In genomic region chr9:86585422-86586143, GRCh38 we compare ENCODE assay signal across 13 cellular contexts.
DNase-seq lines count a peak whose midpoint lies in the region; ATAC-seq, FAIRE-seq and TF ChIP-seq lines count a peak whose summit lies in the region.
"Had no signal": no experiment of that assay in that cellular context is flagged by ENCODE, and none has a peak within 500 bp of the region (broad histone marks: within the 10 kb centered on the region; RNA-seq: fewer than 3 reads in every experiment).

No MANE protein-coding gene starts in this region.

- peaks cover 4% of the 10 kb centered on the region for H3F3A ChIP-seq in neural progenitor cell (ENCODE audit: low read depth)

- H4K20me1 ChIP-seq in HepG2 (ENCODE audit: insufficient read depth, low read length) (no peaks in the 10 kb centered on the region), neural progenitor cell (ENCODE audit: low read depth) (no peaks in the 10 kb centered on the region)

- BruUV-seq in HepG2 (replicated peaks; lab: Mats Ljungman, UMichigan), result no TSS peak

- 12% methylated on average over 5 of the region's 7 CpGs for WGBS in right lobe of liver (ENCODE audit: insufficient coverage, low coverage, low lambda C conversion rate, missing lambda C conversion rate)
- 6% methylated on average over 7 of the region's 7 CpGs for WGBS in HepG2 (ENCODE audit: low lambda C conversion rate)

- intact Hi-C loops in right lobe of liver (cut with DNase I), result no loop called here
- intact Hi-C loops in HepG2 (cut with micrococcal nuclease; ENCODE audit: unreplicated experiment), result no loop called here

- in situ Hi-C loops in HepG2 (cut with HindIII; ENCODE audit: extremely low pct_ligation_motif_present, low pct_unique_long_range_greater_than_20kb), result no loop called here

- no peak for TF ChIP-seq POLR2A in right lobe of liver (IDR thresholded peaks at IDR 0.05)
- TF ChIP-seq POLR2A in HepG2 (IDR thresholded peaks at IDR 0.05; ENCODE audit: insufficient read depth in 1 of 2, low read depth in 2 of 2, low read length in 2 of 2), result no peak

- H3K9me3 ChIP-seq in right lobe of liver, result no peaks in the 10 kb centered on the region
- no peaks in the 10 kb centered on the region for H3K9me3 ChIP-seq in HepG2 (ENCODE audit: low read length)
- no peaks in the 10 kb centered on the region for H3K9me3 ChIP-seq in neural progenitor cell (ENCODE audit: low read depth)

- peaks cover 13% of the 10 kb centered on the region for H3K4me1 Mint-ChIP-seq in neural progenitor cell

- no peak for TF ChIP-seq EP300 in HepG2 (IDR thresholded peaks at IDR 0.05; ENCODE audit: low read depth in 2 of 2, low read length in 2 of 2)
- no peak for TF ChIP-seq EP300 in HepG2 (CRISPR knock-in tag; IDR thresholded peaks at IDR 0.05; ENCODE audit: borderline replicate concordance)

- ATAC-seq in right lobe of liver, result peak; percentile 46 to 79 (median 78)
- ATAC-seq in HepG2, result no peak

- H3K27me3 ChIP-seq in right lobe of liver, result no peaks in the 10 kb centered on the region
- peaks cover 0 to 18% of the 10 kb centered on the region in 2 experiments; a peak in 2 of 5 replicates for H3K27me3 ChIP-seq in HepG2 (ENCODE audit: control insufficient read depth in 1 of 2, insufficient read depth in 2 of 2, low read length in 2 of 2)
- no peaks in the 10 kb centered on the region for H3K27me3 ChIP-seq in neural progenitor cell

- peak overlapping the region in 1 of 3 donors; percentile 23 for H3K4me3 ChIP-seq in right lobe of liver
- no peak overlapping the region for H3K4me3 ChIP-seq in HepG2 (replicated peaks in 1 of 3; ENCODE audit: insufficient read depth in 1 of 3, low read depth in 2 of 3, low read length in 3 of 3)
- peak overlapping the region; percentile 23 for H3K4me3 ChIP-seq in fibroblast of mammary gland (ENCODE audit: control insufficient read depth, low read depth, low read length)
- no peak overlapping the region for H3K4me3 ChIP-seq in neural progenitor cell

- CTCF ChIA-PET in HepG2 (lab: Yijun Ruan, JAX; ENCODE audit: low intra/inter-chr PET ratio, low total read pairs), result no interaction called here

- H3K79me2 ChIP-seq in HepG2 (ENCODE audit: insufficient read depth, low read length) (no peaks in the 10 kb centered on the region), neural progenitor cell (ENCODE audit: low read depth) (no peaks in the 10 kb centered on the region)

- no peak for DNase-seq in right lobe of liver
- DNase-seq in HepG2 (ENCODE audit: low spot score), result no peak
- DNase-seq in fibroblast of mammary gland (ENCODE audit: low read depth), result peak; percentile 15
- no peak for DNase-seq in neural progenitor cell (ENCODE audit: low spot score)
- DNase-seq in NCI-H1105 (lab: John Stamatoyannopoulos, UW), result no peak
- DNase-seq in effector CD8-positive, alpha-beta T cell (lab: John Stamatoyannopoulos, UW), result no peak
- no peak for DNase-seq in DMS53 (lab: John Stamatoyannopoulos, UW)
- DNase-seq in MV-4-11 (lab: John Stamatoyannopoulos, UW), result no peak
- DNase-seq: activated T-cell treated with anti-CD3 and anti-CD28 coated beads, Interleukin-2, amount 50 U/mL, for 48 hours; NCI-H510A; stimulated activated CD4-positive, alpha-beta T cell treated with anti-CD3 and anti-CD28 coated beads, Interleukin-1b, Interleukin-23, amount 100 ng/mL, for 48 hours had no signal

- no peak overlapping the region for H3K27ac ChIP-seq in right lobe of liver
- no peak overlapping the region for H3K27ac ChIP-seq in HepG2 (ENCODE audit: extremely low read length, insufficient read depth, low read length)
- no peak overlapping the region for H3K27ac ChIP-seq in neural progenitor cell
- H3K27ac ChIP-seq: C4-2B had no signal

- H3K27me3 Mint-ChIP-seq in neural progenitor cell (ENCODE audit: insufficient read depth, low read depth), result peaks cover 3% of the 10 kb centered on the region

- H3K36me3 Mint-ChIP-seq in neural progenitor cell, result no peaks in the 10 kb centered on the region

- FAIRE-seq in HepG2 (lab: Jason Lieb, UNC), result no peak
- FAIRE-seq: islet of Langerhans had no signal

- H2AFZ ChIP-seq in HepG2 (ENCODE audit: low read length), result no peak overlapping the region
- H2AFZ ChIP-seq in neural progenitor cell (replicated peaks), result no peak overlapping the region

- TF ChIP-seq RAD21 in HepG2 (CRISPR knock-in tag; IDR thresholded peaks at IDR 0.05), result no peak

- H3K9me3 Mint-ChIP-seq in neural progenitor cell, result peaks cover 2% of the 10 kb centered on the region

- no peak overlapping the region for H3K27ac Mint-ChIP-seq in neural progenitor cell

- TF ChIP-seq CTCF in right lobe of liver (IDR thresholded peaks at IDR 0.05) (no peak), HepG2 (CRISPR knock-in tag; IDR thresholded peaks at IDR 0.05) (no peak), fibroblast of mammary gland (conservative IDR thresholded peaks at IDR 0.05; ENCODE audit: control insufficient read depth, insufficient read depth, low read depth, low read length) (no peak), neural progenitor cell (IDR thresholded peaks at IDR 0.05) (no peak)

- H3K36me3 ChIP-seq in right lobe of liver (no peaks in the 10 kb centered on the region), HepG2 (replicated peaks in 1 of 2; ENCODE audit: control insufficient read depth in 1 of 2, insufficient read depth in 2 of 2, low read length in 2 of 2) (no peaks in the 10 kb centered on the region), neural progenitor cell (no peaks in the 10 kb centered on the region)

- H3K4me3 Mint-ChIP-seq in neural progenitor cell, result no peak overlapping the region

- no peaks in the 10 kb centered on the region for H3K4me1 ChIP-seq in right lobe of liver
- H3K4me1 ChIP-seq in HepG2 (ENCODE audit: insufficient read depth, low read length), result no peaks in the 10 kb centered on the region
- peaks cover 11% of the 10 kb centered on the region for H3K4me1 ChIP-seq in neural progenitor cell

- no peak overlapping the region for H3K9ac ChIP-seq in HepG2 (ENCODE audit: insufficient read depth, low read depth, low read length)
- H3K9ac ChIP-seq in neural progenitor cell, result no peak overlapping the region

- POLR2A ChIA-PET in HepG2 (lab: Yijun Ruan, JAX), result no interaction called here

- H3K4me2 ChIP-seq in HepG2 (ENCODE audit: low read depth, low read length) (no peak overlapping the region), neural progenitor cell (peak overlapping the region; percentile 50)

TF ChIP-seq in HepG2, 621 proteins besides CTCF, POLR2A, EP300 and RAD21 (continues in another document):
- TF ChIP-seq TFDP1 (CRISPR knock-in tag; IDR thresholded peaks at IDR 0.05; ENCODE audit: borderline replicate concordance), result no peak
- no peak for TF ChIP-seq ZNF354B (CRISPR knock-in tag; IDR thresholded peaks at IDR 0.05)
- no peak for TF ChIP-seq MEF2D (CRISPR knock-in tag; IDR thresholded peaks at IDR 0.05)
- TF ChIP-seq ZNF572 (CRISPR knock-in tag; IDR thresholded peaks at IDR 0.05), result no peak
- TF ChIP-seq TP53 (CRISPR knock-in tag; conservative IDR thresholded peaks at IDR 0.05), result no peak
- no peak for TF ChIP-seq TOE1 (CRISPR knock-in tag; IDR thresholded peaks at IDR 0.05)
- TF ChIP-seq KLF13 (CRISPR knock-in tag; IDR thresholded peaks at IDR 0.05), result no peak
- no peak for TF ChIP-seq ZNF207 (IDR thresholded peaks at IDR 0.05; ENCODE audit: borderline replicate concordance)
- no peak for TF ChIP-seq ZNF18 (CRISPR knock-in tag; IDR thresholded peaks at IDR 0.05; ENCODE audit: insufficient replicate concordance)
